ENCODE assay signal across 1 cellular context in genomic region chr12:575948-576612, GRCh38.
A peak's percentile ranks its signal among the peaks of the same experiment; 100 is the strongest.
TF ChIP-seq lines count a peak whose summit lies in the region.

No MANE protein-coding gene starts in this region.

TF ChIP-seq in K562, 482 proteins besides CTCF, POLR2A, EP300 and RAD21 (continued from another document and continues in another):
- TF ChIP-seq E4F1 (CRISPR knock-in tag; IDR thresholded peaks at IDR 0.05; ENCODE audit: borderline replicate concordance) (no peak), ZBTB17 (CRISPR knock-in tag; IDR thresholded peaks at IDR 0.05) (0 out of 2 replicates have a peak, but pooled peaks have one; percentile 46), PHF21A (IDR thresholded peaks at IDR 0.05; ENCODE audit: borderline replicate concordance, low read depth) (no peak), SIRT6 (IDR thresholded peaks at IDR 0.05; ENCODE audit: low read depth, low read length) (no peak), HIVEP1 (CRISPR knock-in tag; IDR thresholded peaks at IDR 0.05) (no peak), TOE1 (IDR thresholded peaks at IDR 0.05; ENCODE audit: borderline replicate concordance) (peak; percentile 36; the same call in 1 of the 2 replicates), TOE1 (CRISPR knock-in tag; IDR thresholded peaks at IDR 0.05; ENCODE audit: borderline replicate concordance, low read depth) (no peak), NR2C2 (CRISPR knock-in tag; IDR thresholded peaks at IDR 0.05) (no peak), NR2C2 (tag; IDR thresholded peaks at IDR 0.05) (peak; percentile 76), TFAM (CRISPR knock-in tag; conservative IDR thresholded peaks at IDR 0.05) (no peak), CREB3 (tag; conservative IDR thresholded peaks at IDR 0.05; ENCODE audit: low read depth) (0 out of 2 replicates have a peak, but pooled peaks have one; percentile 53), CEBPB (tag; IDR thresholded peaks at IDR 0.05) (no peak), TAL1 (IDR thresholded peaks at IDR 0.05) (no peak), GTF2E2 (tag; IDR thresholded peaks at IDR 0.05) (no peak), SMARCB1 (IDR thresholded peaks at IDR 0.05; ENCODE audit: insufficient read length, low read depth) (no peak), ZC3H8 (IDR thresholded peaks at IDR 0.05) (no peak), ZBTB33 (CRISPR knock-in tag; IDR thresholded peaks at IDR 0.05) (peak; percentile 87), MTA2 (IDR thresholded peaks at IDR 0.05; ENCODE audit: low read depth) (no peak), ZNF830 (CRISPR knock-in tag; IDR thresholded peaks at IDR 0.05) (no peak), NR3C1 (CRISPR knock-in tag; IDR thresholded peaks at IDR 0.05) (no peak), POLR3G (IDR thresholded peaks at IDR 0.05; ENCODE audit: extremely low read depth, insufficient read length, insufficient replicate concordance) (no peak), ZNF280B (CRISPR knock-in tag; IDR thresholded peaks at IDR 0.05) (no peak), CBX5 (IDR thresholded peaks at IDR 0.05; ENCODE audit: borderline replicate concordance, low read depth) (no peak), TFE3 (CRISPR knock-in tag; IDR thresholded peaks at IDR 0.05) (no peak; the same call in 1 of the 2 replicates), BRD9 (IDR thresholded peaks at IDR 0.05; ENCODE audit: low read depth, partially characterized antibody) (peak; percentile 61), ZNF121 (CRISPR knock-in tag; conservative IDR thresholded peaks at IDR 0.05) (no peak), ZNF592 (IDR thresholded peaks at IDR 0.05) (peak; percentile 99), ZNF740 (CRISPR knock-in tag; IDR thresholded peaks at IDR 0.05) (no peak), ZNF740 (tag; IDR thresholded peaks at IDR 0.05) (0 out of 4 replicates have a peak, but pooled peaks have one; percentile 46 to 53), HNRNPL (IDR thresholded peaks at IDR 0.05; ENCODE audit: low read depth, low read length) (no peak), ZNF175 (CRISPR knock-in tag; IDR thresholded peaks at IDR 0.05; ENCODE audit: low read depth) (no peak; the same call in 1 of the 2 replicates), FOXP1 (CRISPR knock-in tag; IDR thresholded peaks at IDR 0.05) (no peak), ZNF445 (CRISPR knock-in tag; IDR thresholded peaks at IDR 0.05; ENCODE audit: low read depth) (no peak), TAF7 (tag; IDR thresholded peaks at IDR 0.05) (no peak), IFI16 (CRISPR knock-in tag; IDR thresholded peaks at IDR 0.05) (peak; percentile 9; the same call in 1 of the 2 replicates), ZKSCAN8 (CRISPR knock-in tag; IDR thresholded peaks at IDR 0.05) (no peak), ZNF282 (CRISPR knock-in tag; IDR thresholded peaks at IDR 0.05) (no peak), GABPB2 (CRISPR knock-in tag; conservative IDR thresholded peaks at IDR 0.05) (no peak), BRD4 (IDR thresholded peaks at IDR 0.05) (no peak), CREB1 (IDR thresholded peaks at IDR 0.05) (no peak), CREB1 (CRISPR knock-in tag; IDR thresholded peaks at IDR 0.05) (0 out of 2 replicates have a peak, but pooled peaks have one; percentile 38), NONO (IDR thresholded peaks at IDR 0.05; ENCODE audit: low read depth in 2 of 2, low read length in 1 of 2) (peak in 1 of 2 experiments; percentile 9; a peak in 1 of 4 replicates), PHF20 (IDR thresholded peaks at IDR 0.05; ENCODE audit: partially characterized antibody) (peak; percentile 58), RBM39 (optimal IDR thresholded peaks at IDR 0.05; ENCODE audit: low read depth, low read length) (no peak), MYC (IDR thresholded peaks at IDR 0.05; ENCODE audit: low read depth, low read length) (peak; percentile 97), MYC (CRISPR knock-in tag; IDR thresholded peaks at IDR 0.05; ENCODE audit: borderline replicate concordance, low read depth) (peak; percentile 82; the same call in 1 of the 2 replicates), LEF1 (IDR thresholded peaks at IDR 0.05) (no peak), ELK3 (CRISPR knock-in tag; IDR thresholded peaks at IDR 0.05) (no peak), CTCFL (IDR thresholded peaks at IDR 0.05; ENCODE audit: borderline replicate concordance, insufficient read depth, low read depth, low read length, poor library complexity, severe bottlenecking) (peak; percentile 86), SMARCE1 (IDR thresholded peaks at IDR 0.05) (no peak), HNRNPLL (IDR thresholded peaks at IDR 0.05; ENCODE audit: low read depth, low read length, poor library complexity, severe bottlenecking) (no peak), ZEB2 (IDR thresholded peaks at IDR 0.05) (no peak), XRCC5 (IDR thresholded peaks at IDR 0.05; ENCODE audit: low read depth, low read length) (no peak; the same call in 1 of the 2 replicates), XRCC3 (IDR thresholded peaks at IDR 0.05) (no peak), EP400 (IDR thresholded peaks at IDR 0.05) (peak; percentile 89), LCOR (CRISPR knock-in tag; IDR thresholded peaks at IDR 0.05) (peak; percentile 89), MEIS2 (IDR thresholded peaks at IDR 0.05; ENCODE audit: partially characterized antibody) (peak; percentile 24), ZNF354B (CRISPR knock-in tag; IDR thresholded peaks at IDR 0.05) (no peak), FOXA1 (IDR thresholded peaks at IDR 0.05; ENCODE audit: borderline replicate concordance) (no peak)
